Comparison of ENCODE assay signal across 8 cellular contexts in the genomic region with DNA sequence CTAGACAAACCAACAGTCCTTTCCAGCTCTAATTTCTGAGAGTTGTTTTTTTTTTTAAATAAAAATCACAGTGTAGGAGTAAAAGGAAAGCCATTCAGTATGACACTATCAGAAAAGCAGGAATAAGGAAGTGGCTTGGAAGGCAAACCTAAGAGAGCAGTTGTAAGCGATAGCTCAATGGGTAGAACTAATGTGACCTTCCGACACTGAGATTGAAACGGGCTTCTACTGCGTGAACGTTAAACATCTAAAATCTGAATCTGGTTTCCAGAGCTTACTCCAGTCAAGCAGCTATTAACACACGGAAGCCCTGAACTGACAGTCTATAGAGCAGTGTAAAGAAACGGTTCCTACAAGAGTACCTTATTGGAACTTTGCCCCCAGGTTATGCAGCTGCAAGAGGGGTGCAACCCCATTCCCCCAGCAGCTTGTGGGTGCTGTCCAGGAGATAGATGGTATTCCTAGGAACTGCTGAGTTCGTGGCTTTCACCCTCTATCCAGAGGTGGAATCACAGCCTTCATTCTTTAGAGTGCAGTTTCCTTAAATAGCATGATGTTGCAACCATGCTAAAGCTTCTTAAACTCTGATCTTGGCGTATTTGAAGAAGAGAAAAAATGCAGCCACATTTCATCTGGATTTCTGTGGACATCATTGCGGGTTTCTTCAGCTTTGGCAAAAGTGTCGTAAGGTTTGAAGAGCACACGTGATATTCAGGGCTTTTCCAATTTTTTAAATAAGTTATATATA. TPM values are rescaled to one million over a fixed set of nuclear protein-coding genes. Genes with fewer than 3 reads are reported as not detected.
DNase-seq lines count a peak whose midpoint lies in the region; ATAC-seq, FAIRE-seq and TF ChIP-seq lines count a peak whose summit lies in the region.

No MANE protein-coding gene starts in this region.

- H3K9me3 ChIP-seq in pancreas: no peaks in the 10 kb centered on the region

- H3K27ac ChIP-seq in pancreas: peak overlapping the region; percentile 99 to 100 (median 100)

- peaks cover 21 to 32% (median 22%) of the 10 kb centered on the region in 3 donors for H3K4me1 Mint-ChIP-seq in IgD-negative memory B cell

- H3K4me3 ChIP-seq in epithelial cell of esophagus (ENCODE audit: low read length) (peak overlapping the region; percentile 23), pancreas (peak overlapping the region in 2 of 4 donors; percentile 27 to 52)

- DNase-seq in CD1c-positive myeloid dendritic cell (ENCODE audit: extremely low spot score): peak; percentile 86
- DNase-seq in SKM-1 (lab: John Stamatoyannopoulos, UW; ENCODE audit: unreplicated experiment): peak; percentile 85
- DNase-seq in epithelial cell of esophagus (ENCODE audit: low read depth): peak; percentile 60
- no peak for DNase-seq in pancreas
- no peak for DNase-seq in NCI-H446 (lab: John Stamatoyannopoulos, UW)
- no peak for DNase-seq in stimulated activated CD4-positive, alpha-beta T cell treated with anti-CD3 and anti-CD28 coated beads, Interleukin-4, amount 100 ng/mL, for 24 hours

- FAIRE-seq in pancreas (lab: Jason Lieb, UNC): no peak

- H3K9me3 Mint-ChIP-seq in IgD-negative memory B cell: peaks cover 0 to 2% (median 0%) of the 10 kb centered on the region in 3 donors

- H3K36me3 Mint-ChIP-seq in IgD-negative memory B cell: peaks cover 2% of the 10 kb centered on the region

- H3K4me1 ChIP-seq in pancreas: peaks cover 45 to 60% (median 59%) of the 10 kb centered on the region in 3 donors

- H3K27ac Mint-ChIP-seq in IgD-negative memory B cell: peak overlapping the region; percentile 91 to 98 (median 95)

- peak overlapping the region; percentile 83 to 95 (median 88) for H3K4me3 Mint-ChIP-seq in IgD-negative memory B cell

- ATAC-seq in pancreas (peak in 2 of 4 donors; percentile 4 to 6), GM21576 (IDR thresholded peaks at IDR 0.05; ENCODE audit: unreplicated experiment) (no peak)

- H3K27me3 Mint-ChIP-seq in IgD-negative memory B cell: no peaks in the 10 kb centered on the region

- 11 to 16% methylated on average over 12 of the region's 12 CpGs for WGBS in pancreas, 2 donors

- H3K27me3 ChIP-seq in pancreas: no peaks in the 10 kb centered on the region

- peaks cover 0 to 4% (median 0%) of the 10 kb centered on the region in 3 donors for H3K36me3 ChIP-seq in pancreas

- intact Hi-C loops in pancreas (cut with DNase I): loop anchor here in 1 of 3 donors (5.0 kb wide), 1 partner anchor 349 kb away; no protein-coding TSS in a partner anchor

- TF ChIP-seq CTCF in epithelial cell of esophagus (IDR thresholded peaks at IDR 0.05; ENCODE audit: insufficient read depth, low read depth, low read length, missing control alignments) (no peak), pancreas (IDR thresholded peaks at IDR 0.05) (no peak)

RNA-seq across cellular contexts. Expression of a gene that starts 3.3 kb away (rescaled TPM):
- polyA plus RNA-seq in IgD-negative memory B cell: 39.1 TPM
- 10 to 100 TPM; 47.0 to 95.6 (median 55.0) TPM for total RNA-seq in pancreas
- 10 to 100 TPM; 57.2 to 93.6 TPM for polyA plus RNA-seq in pancreas

Comparison
In these comparisons a context has a peak if more than half of its experiments do, and no peak if none do; other contexts are left out.
1. DNase-seq: peak in CD1c-positive myeloid dendritic cell (single experiment), SKM-1 (single experiment) and epithelial cell of esophagus (single experiment); none in pancreas (0 of 6), NCI-H446 (0 of 2) and stimulated activated CD4-positive, alpha-beta T cell treated with anti-CD3 and anti-CD28 coated beads, Interleukin-4, amount 100 ng/mL, for 24 hours (single experiment).